1 cellular context compared by ENCODE assay signal in genomic region chr9:33076031-33076359, GRCh38.
TF ChIP-seq lines count a peak whose summit lies in the region.

No MANE protein-coding gene starts in this region.

TF ChIP-seq in HepG2, 621 proteins besides CTCF, POLR2A, EP300 and RAD21 (continued from another document):
- TF ChIP-seq ZNF619 (CRISPR knock-in tag; IDR thresholded peaks at IDR 0.05) (no peak), SETDB1 (CRISPR knock-in tag; IDR thresholded peaks at IDR 0.05; ENCODE audit: borderline replicate concordance) (no peak), ZNF329 (CRISPR knock-in tag; IDR thresholded peaks at IDR 0.05; ENCODE audit: low read depth) (no peak), ZNF720 (CRISPR knock-in tag; IDR thresholded peaks at IDR 0.05) (no peak), ZHX1 (CRISPR knock-in tag; IDR thresholded peaks at IDR 0.05; ENCODE audit: low read depth) (0 out of 2 replicates have a peak, but pooled peaks have one; percentile 7), ZNF687 (CRISPR knock-in tag; IDR thresholded peaks at IDR 0.05) (no peak), MAFF (IDR thresholded peaks at IDR 0.05; ENCODE audit: low read depth, low read length) (no peak), RBFOX2 (IDR thresholded peaks at IDR 0.05; ENCODE audit: low read depth, low read length) (no peak), DNMT1 (CRISPR knock-in tag; IDR thresholded peaks at IDR 0.05) (no peak), ZNF292 (CRISPR knock-in tag; IDR thresholded peaks at IDR 0.05; ENCODE audit: borderline replicate concordance, low read depth) (no peak), RFX3 (CRISPR knock-in tag; IDR thresholded peaks at IDR 0.05) (no peak), TCF7L2 (IDR thresholded peaks at IDR 0.05; ENCODE audit: low read depth, low read length) (no peak), ZNF512 (CRISPR knock-in tag; IDR thresholded peaks at IDR 0.05) (no peak), HNRNPK (IDR thresholded peaks at IDR 0.05; ENCODE audit: low read depth, low read length, poor library complexity, severe bottlenecking) (no peak), SKI (IDR thresholded peaks at IDR 0.05; ENCODE audit: partially characterized antibody) (no peak), ZNF121 (CRISPR knock-in tag; IDR thresholded peaks at IDR 0.05) (no peak), HMGA1 (CRISPR knock-in tag; conservative IDR thresholded peaks at IDR 0.05) (no peak), ZC3H13 (CRISPR knock-in tag; IDR thresholded peaks at IDR 0.05) (no peak)
TF ChIP-seq in HepG2: peak in this region for 8.
